Comparison of ENCODE assay signal across 23 cellular contexts in genomic region chr3:112793311-112794081, GRCh38. TPM values are rescaled to one million over a fixed set of nuclear protein-coding genes. Genes with fewer than 3 reads are reported as not detected.
A peak's percentile ranks its signal among the peaks of the same experiment; 100 is the strongest.
DNase-seq lines count a peak whose midpoint lies in the region; ATAC-seq and TF ChIP-seq lines count a peak whose summit lies in the region.
"Had no signal": no experiment of that assay in that cellular context is flagged by ENCODE, and none has a peak within 500 bp of the region (broad histone marks: within the 10 kb centered on the region; RNA-seq: fewer than 3 reads in every experiment).

No MANE protein-coding gene starts in this region.

- peaks cover 19% of the 10 kb centered on the region for H3K4me1 Mint-ChIP-seq in nephron

- ATAC-seq in left lung: no peak
- ATAC-seq: activated naive CD8-positive, alpha-beta T cell treated with anti-CD3 and anti-CD28 coated beads, Interleukin-2, amount 50 U/mL, for 24 hours; gastrocnemius medialis; HCT116 had no signal

- no peaks in the 10 kb centered on the region for H3K36me3 ChIP-seq in left lung
- H3K36me3 ChIP-seq: gastrocnemius medialis had no signal

- H3K4me1 ChIP-seq in left lung: peaks cover 0 to 20% of the 10 kb centered on the region in 2 donors
- H3K4me1 ChIP-seq: gastrocnemius medialis, parathyroid adenoma had no signal

- TF ChIP-seq CTCF in cardiac fibroblast (IDR thresholded peaks at IDR 0.05; ENCODE audit: low read depth, low read length): no peak
- no peak for TF ChIP-seq CTCF in nephron (IDR thresholded peaks at IDR 0.05; ENCODE audit: unreplicated experiment in 3 of 3)
- TF ChIP-seq CTCF in left lung (IDR thresholded peaks at IDR 0.05): no peak

- no peaks in the 10 kb centered on the region for H3K36me3 Mint-ChIP-seq in nephron (ENCODE audit: low read depth)
- H3K36me3 Mint-ChIP-seq: stimulated activated naive B cell treated with anti-CD40 and anti-IgM and Interleukin-4, amounts not matched to agents 10 μg/mL and 1 μg/mL and 100 μg/mL, for 72 hours had no signal

- H3K4me3 ChIP-seq in cardiac fibroblast (replicated peaks in 1 of 2; ENCODE audit: low read depth in 2 of 2, low read length in 2 of 2): no peak overlapping the region
- H3K4me3 ChIP-seq in left lung: no peak overlapping the region
- H3K4me3 ChIP-seq: gastrocnemius medialis had no signal

- H3K27me3 ChIP-seq in left lung: no peaks in the 10 kb centered on the region
- H3K27me3 ChIP-seq: gastrocnemius medialis had no signal

- H3K9me3 ChIP-seq in left lung: peaks cover 0 to 3% of the 10 kb centered on the region in 2 donors
- H3K9me3 ChIP-seq: gastrocnemius medialis had no signal

- DNase-seq in COR-L47 (lab: John Stamatoyannopoulos, UW) (peak; percentile 65), NCI-H2029 (lab: John Stamatoyannopoulos, UW) (peak; percentile 38), cardiac fibroblast (ENCODE audit: low read depth in 2 of 2) (peak; percentile 56 to 66), iPS-NIHi11 (ENCODE audit: low spot score) (no peak), left lung (no peak), activated gamma-delta T cell (lab: John Stamatoyannopoulos, UW) (no peak), NCI-H345 treated with DMSO at 0.1 percent for 48 hours (lab: John Stamatoyannopoulos, UW; ENCODE audit: unreplicated experiment) (no peak)
- DNase-seq: activated naive CD8-positive, alpha-beta T cell treated with anti-CD3 and anti-CD28 coated beads, Interleukin-2, amount 50 U/mL, for 24 hours; activated T-cell treated with anti-CD3 and anti-CD28 coated beads, Interleukin-2, amount 50 U/mL, for 24 hours; caudate nucleus; DMS79 treated with DMSO at 0.1 percent for 48 hours; gastrocnemius medialis; Karpas-422; NCI-H1436; NCI-H526; small intestine; stimulated activated naive B cell treated with anti-CD40 and anti-IgM and Interleukin-4, amounts not matched to agents 10 μg/mL and 1 μg/mL and 100 μg/mL, for 72 hours had no signal

- no peak overlapping the region for H3K27ac ChIP-seq in left lung
- H3K27ac ChIP-seq: gastrocnemius medialis, parathyroid adenoma had no signal

- H3K4me3 Mint-ChIP-seq in nephron: no peak overlapping the region
- H3K4me3 Mint-ChIP-seq: activated naive CD8-positive, alpha-beta T cell treated with anti-CD3 and anti-CD28 coated beads, Interleukin-2, amount 50 U/mL, for 24 hours; activated T-cell treated with anti-CD3 and anti-CD28 coated beads, Interleukin-2, amount 50 U/mL, for 24 hours; stimulated activated naive B cell treated with anti-CD40 and anti-IgM and Interleukin-4, amounts not matched to agents 10 μg/mL and 1 μg/mL and 100 μg/mL, for 72 hours had no signal

- no peaks in the 10 kb centered on the region for H3K27me3 Mint-ChIP-seq in nephron (ENCODE audit: low read depth)
- H3K27me3 Mint-ChIP-seq: activated naive CD8-positive, alpha-beta T cell treated with anti-CD3 and anti-CD28 coated beads, Interleukin-2, amount 50 U/mL, for 24 hours; activated T-cell treated with anti-CD3 and anti-CD28 coated beads, Interleukin-2, amount 50 U/mL, for 24 hours; stimulated activated naive B cell treated with anti-CD40 and anti-IgM and Interleukin-4, amounts not matched to agents 10 μg/mL and 1 μg/mL and 100 μg/mL, for 72 hours had no signal

- intact Hi-C loops in left lung (cut with DNase I): no loop called here

- H3K9me3 Mint-ChIP-seq in nephron: peaks cover 3% of the 10 kb centered on the region
- H3K9me3 Mint-ChIP-seq: activated T-cell treated with anti-CD3 and anti-CD28 coated beads, Interleukin-2, amount 50 U/mL, for 24 hours; stimulated activated naive B cell treated with anti-CD40 and anti-IgM and Interleukin-4, amounts not matched to agents 10 μg/mL and 1 μg/mL and 100 μg/mL, for 72 hours had no signal

- peak overlapping the region in 2 of 3 experiments; percentile 7 to 41 for H3K27ac Mint-ChIP-seq in nephron
- H3K27ac Mint-ChIP-seq: activated naive CD8-positive, alpha-beta T cell treated with anti-CD3 and anti-CD28 coated beads, Interleukin-2, amount 50 U/mL, for 24 hours; activated T-cell treated with anti-CD3 and anti-CD28 coated beads, Interleukin-2, amount 50 U/mL, for 24 hours; stimulated activated naive B cell treated with anti-CD40 and anti-IgM and Interleukin-4, amounts not matched to agents 10 μg/mL and 1 μg/mL and 100 μg/mL, for 72 hours had no signal

RNA-seq across cellular contexts. Expression of gene CD200R1L, which starts 53.2 kb away (rescaled TPM):
- total RNA-seq in left lung: not detected
- total RNA-seq: gastrocnemius medialis, mononuclear cell, RPMI7951, urinary bladder had no signal

Comparison
In these comparisons a context has a peak if more than half of its experiments do, and no peak if none do; other contexts are left out.
1. DNase-seq: peak in COR-L47 (single experiment), NCI-H2029 (single experiment) and cardiac fibroblast (2 of 2); none in iPS-NIHi11 (single experiment), left lung (0 of 2), activated gamma-delta T cell (single experiment) and NCI-H345 treated with DMSO at 0.1 percent for 48 hours (single experiment).